22 cellular contexts compared by ENCODE assay signal in genomic region chr9:69433426-69433825, GRCh38.
DNase-seq lines count a peak whose midpoint lies in the region; ATAC-seq and TF ChIP-seq lines count a peak whose summit lies in the region.
"Had no signal": no experiment of that assay in that cellular context is flagged by ENCODE, and none has a peak within 500 bp of the region (broad histone marks: within the 10 kb centered on the region; RNA-seq: fewer than 3 reads in every experiment).

No MANE protein-coding gene starts in this region.

- DNase-seq in ACHN (peak; percentile 17), GM03348 (ENCODE audit: low spot score) (peak; percentile 51), PC-3 (peak; percentile 34), fibroblast of mammary gland (ENCODE audit: low read depth) (peak; percentile 33), 8988T (no peak), C1 segment of cervical spinal cord (lab: John Stamatoyannopoulos, UW) (no peak), islet precursor cell (no peak), activated gamma-delta T cell (lab: John Stamatoyannopoulos, UW) (no peak)
- DNase-seq: activated CD8-positive, alpha-beta memory T cell treated with anti-CD3 and anti-CD28 coated beads, Interleukin-2, amount 50 U/mL, for 4 hours; activated naive CD8-positive, alpha-beta T cell treated with anti-CD3 and anti-CD28 coated beads for 36 hours; CD4-positive, alpha-beta T cell; cerebellar nuclear complex; KG1; kidney; MV-4-11; NCI-H1694 treated with DMSO at 0.1 percent for 48 hours; stimulated activated CD4-positive, alpha-beta T cell treated with anti-CD3 and anti-CD28 coated beads, Interleukin-12 subunit alpha, Interleukin-12 subunit beta, amount 100 ng/mL, for 4 hours; stimulated activated CD4-positive, alpha-beta T cell treated with anti-CD3 and anti-CD28 coated beads, Interleukin-4, amount 100 ng/mL, for 24 hours; stimulated activated naive B cell treated with anti-CD40 and anti-IgM and Interleukin-4, amounts not matched to agents 10 μg/mL and 1 μg/mL and 100 μg/mL, for 72 hours had no signal

- no TSS peak for BruUV-seq in PC-3 (replicated peaks; lab: Mats Ljungman, UMichigan)

- CTCF ChIA-PET in PC-3 (lab: Charles Lee): no interaction called here

- intact Hi-C loops in PC-3 (cut with micrococcal nuclease): no loop called here

- no peak overlapping the region for H3K4me2 ChIP-seq in PC-3 (ENCODE audit: low read length)
- H3K4me2 ChIP-seq: neural progenitor cell had no signal

- TF ChIP-seq CTCF in PC-3 (conservative IDR thresholded peaks at IDR 0.05; ENCODE audit: low read depth, low read length): no peak
- no peak for TF ChIP-seq CTCF in fibroblast of mammary gland (conservative IDR thresholded peaks at IDR 0.05; ENCODE audit: control insufficient read depth, insufficient read depth, low read depth, low read length)

- no peaks in the 10 kb centered on the region for H3K9me3 ChIP-seq in PC-3 (ENCODE audit: low read length)
- H3K9me3 ChIP-seq: right lobe of liver had no signal

- ATAC-seq in PC-3: no peak
- ATAC-seq: stimulated activated naive B cell treated with anti-CD40 and anti-IgM and Interleukin-4, amounts not matched to agents 10 μg/mL and 1 μg/mL and 100 μg/mL, for 72 hours had no signal

- no peak overlapping the region for H3K9ac ChIP-seq in PC-3 (ENCODE audit: low read length)
- H3K9ac ChIP-seq: neural progenitor cell had no signal

- in situ Hi-C loops in ACHN (cut with HindIII; ENCODE audit: low pct_ligation_motif_present, low pct_unique_long_range_greater_than_20kb, low sequenced_read_pairs): loop anchor here (25.0 kb wide), 1 partner anchor 104 kb away; no protein-coding TSS in a partner anchor

- no peaks in the 10 kb centered on the region for H4K20me1 ChIP-seq in PC-3 (ENCODE audit: low read length)

- H3K27ac ChIP-seq in PC-3 (ENCODE audit: low read length): no peak overlapping the region
- H3K27ac ChIP-seq: dorsolateral prefrontal cortex, neural progenitor cell, right lobe of liver had no signal

- POLR2A ChIA-PET in PC-3 (lab: Charles Lee; ENCODE audit: unreplicated experiment): no interaction called here

- H3K36me3 ChIP-seq in PC-3 (ENCODE audit: low read depth, low read length): no peaks in the 10 kb centered on the region
- H3K36me3 ChIP-seq: neural progenitor cell, right lobe of liver had no signal

- H3K9me2 ChIP-seq in PC-3 (replicated peaks; ENCODE audit: low read length): no peaks in the 10 kb centered on the region

- peaks cover 8% of the 10 kb centered on the region; the same call in 1 of the 2 replicates for H3K27me3 ChIP-seq in PC-3 (ENCODE audit: low read length)
- H3K27me3 ChIP-seq: dorsolateral prefrontal cortex, neural progenitor cell, right lobe of liver had no signal

- H3F3A ChIP-seq in PC-3 (ENCODE audit: low read length, unreplicated experiment): no peaks in the 10 kb centered on the region

- no peak overlapping the region for H2AFZ ChIP-seq in PC-3 (ENCODE audit: low read length)
- H2AFZ ChIP-seq: neural progenitor cell had no signal

- H3K79me2 ChIP-seq in PC-3 (ENCODE audit: low read length): no peaks in the 10 kb centered on the region

- H3K4me3 ChIP-seq in PC-3 (ENCODE audit: low read length) (no peak overlapping the region), fibroblast of mammary gland (ENCODE audit: control insufficient read depth, low read depth, low read length) (no peak overlapping the region)
- H3K4me3 ChIP-seq: dorsolateral prefrontal cortex, neural progenitor cell, right lobe of liver had no signal

- no peaks in the 10 kb centered on the region for H3K4me1 ChIP-seq in PC-3 (ENCODE audit: insufficient read depth, low read length)
- H3K4me1 ChIP-seq: right lobe of liver had no signal

Comparison
In these comparisons a context has a peak if more than half of its experiments do, and no peak if none do; other contexts are left out.
1. DNase-seq: peak in ACHN (single experiment), GM03348 (single experiment), PC-3 (single experiment) and fibroblast of mammary gland (single experiment); none in 8988T (single experiment), C1 segment of cervical spinal cord (0 of 14), islet precursor cell (single experiment) and activated gamma-delta T cell (single experiment).